In the genomic region with DNA sequence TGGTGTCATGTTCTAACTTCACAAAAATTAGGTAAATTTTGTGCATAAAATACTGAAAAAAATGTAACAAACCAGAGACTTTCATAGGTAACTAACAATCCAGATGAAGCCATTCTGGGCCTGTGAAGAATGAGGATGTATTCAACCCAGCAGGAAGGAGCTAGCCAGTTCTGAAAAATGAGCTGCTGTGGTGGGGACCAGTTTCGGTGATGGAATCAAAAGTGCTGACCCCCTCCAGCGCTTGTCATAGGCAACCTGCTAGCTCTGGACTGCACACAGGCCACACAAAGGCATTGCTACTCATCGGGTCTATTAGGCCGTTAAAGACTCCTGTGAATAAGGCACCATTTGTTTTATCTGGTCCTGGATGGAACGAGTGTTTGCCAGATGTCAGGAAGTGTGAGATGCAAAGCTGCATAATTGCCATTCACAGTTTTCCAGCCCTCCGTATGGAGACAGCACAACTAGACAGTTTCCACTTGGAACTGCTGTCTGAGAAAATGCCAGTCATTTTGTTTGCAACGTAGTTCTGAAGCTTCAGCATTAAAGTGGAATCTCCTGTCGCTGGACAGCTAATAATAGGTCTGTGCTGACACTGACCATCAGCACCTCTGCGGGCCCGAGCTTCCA, we compare ENCODE assay signal across 19 cellular contexts. TPM values are rescaled to one million over a fixed set of nuclear protein-coding genes. Genes with fewer than 3 reads are reported as not detected.
DNase-seq lines count a peak whose midpoint lies in the region; ATAC-seq and TF ChIP-seq lines count a peak whose summit lies in the region.
"Had no signal": no experiment of that assay in that cellular context is flagged by ENCODE, and none has a peak within 500 bp of the region (broad histone marks: within the 10 kb centered on the region; RNA-seq: fewer than 3 reads in every experiment).

No MANE protein-coding gene starts in this region.

- no peak for TF ChIP-seq EP300 in gastroesophageal sphincter (IDR thresholded peaks at IDR 0.05)

- no peak overlapping the region for H3K4me3 ChIP-seq in gastroesophageal sphincter
- H3K4me3 ChIP-seq: BLaER1, GM23248 had no signal

- peaks cover 0 to 33% (median 0%) of the 10 kb centered on the region in 3 donors for H3K9me3 ChIP-seq in gastroesophageal sphincter

- DNase-seq in DMS 273 (lab: John Stamatoyannopoulos, UW; ENCODE audit: unreplicated experiment) (peak; percentile 55), NCI-H1694 (lab: John Stamatoyannopoulos, UW) (peak; percentile 50), NCI-H526 treated with DMSO at 0.1 percent for 48 hours (lab: John Stamatoyannopoulos, UW) (peak; percentile 24), medulla oblongata (ENCODE audit: extremely low spot score) (peak; percentile 35)
- no peak for DNase-seq in activated effector memory CD4-positive, alpha-beta T cell treated with Interleukin-2 at 50 U/mL for 16 hours
- DNase-seq: Calu3; CD4-positive, alpha-beta memory T cell; GM23248; HCEC 1CT; MM.1S; NCI-H1092; NCI-H1436 treated with DMSO at 0.1 percent for 48 hours; NCI-H2107; Right ventricle myocardium superior; T-cell had no signal

- H3K36me3 ChIP-seq in gastroesophageal sphincter, result no peaks in the 10 kb centered on the region
- H3K36me3 ChIP-seq: BLaER1 had no signal

- ATAC-seq in gastroesophageal sphincter (no peak), HG03097 (IDR thresholded peaks at IDR 0.05; ENCODE audit: low FRiP score, unreplicated experiment) (no peak)
- ATAC-seq: T-cell had no signal

- WGBS in gastroesophageal sphincter (ENCODE audit: low coverage in 1 of 2), 2 donors, result 13 to 33% methylated on average over 6 to 9 of the region's 10 CpGs

- no peak overlapping the region for H3K27ac ChIP-seq in gastroesophageal sphincter
- H3K27ac ChIP-seq: BLaER1, GM23248 had no signal

- no peak for TF ChIP-seq CTCF in gastroesophageal sphincter (IDR thresholded peaks at IDR 0.05)

- no peak for TF ChIP-seq POLR2A in gastroesophageal sphincter (IDR thresholded peaks at IDR 0.05)

- H3K4me1 ChIP-seq in gastroesophageal sphincter, result peaks cover 0 to 28% (median 13%) of the 10 kb centered on the region in 3 donors

- peaks cover 57% of the 10 kb centered on the region for H3K27me3 ChIP-seq in gastroesophageal sphincter

RNA-seq across cellular contexts. Expression of a gene that starts 3.3 kb away (rescaled TPM):
- total RNA-seq in gastroesophageal sphincter, result 1 to 10 TPM in 1 of 4 donors, under 1 TPM in 3; 0.42 to 1.1 (median 0.60) TPM
- total RNA-seq: GM23248, LHCN-M2, Right ventricle myocardium superior had no signal
